ENCODE assay signal across 9 cellular contexts in genomic region chr7:151247611-151248176, GRCh38. TPM values are rescaled to one million over a fixed set of nuclear protein-coding genes. Genes with fewer than 3 reads are reported as not detected.
A peak's percentile ranks its signal among the peaks of the same experiment; 100 is the strongest.
DNase-seq lines count a peak whose midpoint lies in the region; ATAC-seq, FAIRE-seq and TF ChIP-seq lines count a peak whose summit lies in the region.
"Had no signal": no experiment of that assay in that cellular context is flagged by ENCODE, and none has a peak within 500 bp of the region (broad histone marks: within the 10 kb centered on the region; RNA-seq: fewer than 3 reads in every experiment).

No MANE protein-coding gene starts in this region.

- H3K27ac ChIP-seq in A549 (peak overlapping the region; percentile 82 to 94), cingulate gyrus (ENCODE audit: low read depth, low read length) (peak overlapping the region; percentile 85), muscle layer of colon (ENCODE audit: low read depth, low read length) (peak overlapping the region; percentile 88)

- POLR2A ChIA-PET in A549 (lab: Yijun Ruan, JAX): interaction anchor here (2.1 kb wide), 1 partner anchor 15 kb away, joined by 9 read pairs; the partner anchor contains the start of gene CHPF2

- H3K27me3 ChIP-seq in muscle layer of colon (ENCODE audit: control insufficient read depth in 1 of 2, insufficient read depth in 2 of 2, low read length in 2 of 2): peaks cover 0 to 5% of the 10 kb centered on the region in 2 donors

- H3K9me3 ChIP-seq in A549 (no peaks in the 10 kb centered on the region), muscle layer of colon (ENCODE audit: low read length) (no peaks in the 10 kb centered on the region)

- DNase-seq in A549 (ENCODE audit: low read depth in 1 of 2, low spot score in 1 of 2) (peak in 1 of 2 experiments; percentile 36), HuH-7 (ENCODE audit: low spot score) (peak; percentile 78), NCI-H2196 (lab: John Stamatoyannopoulos, UW; ENCODE audit: unreplicated experiment) (no peak), Ammon's horn (ENCODE audit: low spot score) (no peak)
- DNase-seq: activated CD4-positive, alpha-beta T cell treated with anti-CD3 and anti-CD28 coated beads, Interleukin-2, amount 10 ng/mL, durations not matched to agents 7 days and 5 days had no signal

- no peak for TF ChIP-seq POLR2A in A549 (IDR thresholded peaks at IDR 0.05; ENCODE audit: low read length)

- no peak for TF ChIP-seq EP300 in A549 (IDR thresholded peaks at IDR 0.05)

- peak overlapping the region; percentile 70 for H3K4me3 ChIP-seq in A549
- peak overlapping the region; percentile 68 to 79 for H3K4me3 ChIP-seq in muscle layer of colon (ENCODE audit: low read depth in 1 of 2, low read length in 2 of 2)

- no peak for FAIRE-seq in A549 (lab: Jason Lieb, UNC)

- WGBS in A549 (ENCODE audit: missing lambda C conversion rate): 35% methylated on average over 12 of the region's 15 CpGs

- no peak for TF ChIP-seq RAD21 in A549 (conservative IDR thresholded peaks at IDR 0.05 in 1 of 2, IDR thresholded peaks at IDR 0.05 in 1 of 2)

- ATAC-seq in A549: peak in 1 of 2 experiments; percentile 2; a peak in 1 of 6 replicates
- ATAC-seq in GM18867 (IDR thresholded peaks at IDR 0.05; ENCODE audit: unreplicated experiment): no peak
- no peak for ATAC-seq in GM18858 (IDR thresholded peaks at IDR 0.05; ENCODE audit: unreplicated experiment)

- CTCF ChIA-PET in A549 (lab: Yijun Ruan, JAX): interaction anchor here (0.8 to 3.1 kb wide), 8 partner anchors 11 to 124 kb away, joined by 3 to 21 read pairs (median 6); partner anchors contain the start of gene ABCF2

- peak overlapping the region; percentile 97 for H3K4me2 ChIP-seq in A549

- peak overlapping the region; percentile 65 for H3K9ac ChIP-seq in muscle layer of colon (ENCODE audit: low read length)

- no peak for TF ChIP-seq CTCF in A549 (IDR thresholded peaks at IDR 0.05)

- H3K4me1 ChIP-seq in A549: peaks cover 60% of the 10 kb centered on the region
- H3K4me1 ChIP-seq in muscle layer of colon (ENCODE audit: insufficient read depth, low read length): peaks cover 66% of the 10 kb centered on the region

- peaks cover 3% of the 10 kb centered on the region for H3K36me3 ChIP-seq in muscle layer of colon (ENCODE audit: insufficient read depth, low read length)

TF ChIP-seq in A549, 52 proteins besides CTCF, POLR2A, EP300 and RAD21:
- TF ChIP-seq REST (IDR thresholded peaks at IDR 0.05) (no peak), MAX (IDR thresholded peaks at IDR 0.05) (peak; percentile 64)

RNA-seq across cellular contexts. Expression of gene SMARCD3, which starts 0.8 kb away (rescaled TPM):
- polyA plus RNA-seq in A549 (2011; rRNA removed) (12.5 and 14.5 TPM in 2 replicates), A549 (2017; fragmentation: RNase III; extraction: RNeasy Plus Mini Kit Qiagen cat#74134 plus additional on column Dnase treatment) (10.6 to 11.9 TPM (median 11.6 TPM) in 3 replicates)
- 10.9 and 14.3 TPM in 2 replicates for polyA plus RNA-seq in A549 (2012; cell fraction: cytosol; rRNA removed)
- 48.7 and 61.4 TPM in 2 replicates for polyA plus RNA-seq in A549 (2012; cell fraction: nucleus; rRNA removed)
- 13.0 and 15.2 TPM in 2 replicates for polyA minus RNA-seq in A549 (2011; rRNA and poly(A)+ RNA removed)

RNA-seq across cellular contexts. Expression of gene CHPF2, which starts 15.4 kb away (rescaled TPM):
- 14.9 and 17.2 TPM in 2 replicates for polyA plus RNA-seq in A549 (2011; rRNA removed)
- 22.6 and 34.6 TPM in 2 replicates for polyA plus RNA-seq in A549 (2012; cell fraction: cytosol; rRNA removed)
- 62.9 and 75.7 TPM in 2 replicates for polyA plus RNA-seq in A549 (2012; cell fraction: nucleus; rRNA removed)
- 24.7 to 29.6 TPM (median 28.0 TPM) in 3 replicates for polyA plus RNA-seq in A549 (2017; fragmentation: RNase III; extraction: RNeasy Plus Mini Kit Qiagen cat#74134 plus additional on column Dnase treatment)
- 16.7 and 27.0 TPM in 2 replicates for polyA minus RNA-seq in A549 (2011; rRNA and poly(A)+ RNA removed)

RNA-seq across cellular contexts. Expression of gene ABCF2, which starts 20.7 kb away (rescaled TPM):
- polyA plus RNA-seq in A549 (2011; rRNA removed): 47.8 and 53.8 TPM in 2 replicates
- polyA plus RNA-seq in A549 (2012; cell fraction: cytosol; rRNA removed): 59.3 and 63.3 TPM in 2 replicates
- 70.5 and 71.8 TPM in 2 replicates for polyA plus RNA-seq in A549 (2012; cell fraction: nucleus; rRNA removed)
- polyA plus RNA-seq in A549 (2017; fragmentation: RNase III; extraction: RNeasy Plus Mini Kit Qiagen cat#74134 plus additional on column Dnase treatment): 69.1 to 76.3 TPM (median 70.9 TPM) in 3 replicates
- polyA minus RNA-seq in A549 (2011; rRNA and poly(A)+ RNA removed): 61.8 and 67.2 TPM in 2 replicates

RNA-seq across cellular contexts. Expression of gene H2BK1, which starts 37.4 kb away (rescaled TPM):
- polyA plus RNA-seq in A549 (2011; rRNA removed) (not detected in 2 replicates), A549 (2017; fragmentation: RNase III; extraction: RNeasy Plus Mini Kit Qiagen cat#74134 plus additional on column Dnase treatment) (not detected in 3 replicates)
- not detected in 2 replicates for polyA plus RNA-seq in A549 (2012; cell fraction: cytosol; rRNA removed)
- not detected in 2 replicates for polyA plus RNA-seq in A549 (2012; cell fraction: nucleus; rRNA removed)
- polyA minus RNA-seq in A549 (2011; rRNA and poly(A)+ RNA removed): not detected in 2 replicates
